23 cellular contexts compared by ENCODE assay signal in the genomic region with DNA sequence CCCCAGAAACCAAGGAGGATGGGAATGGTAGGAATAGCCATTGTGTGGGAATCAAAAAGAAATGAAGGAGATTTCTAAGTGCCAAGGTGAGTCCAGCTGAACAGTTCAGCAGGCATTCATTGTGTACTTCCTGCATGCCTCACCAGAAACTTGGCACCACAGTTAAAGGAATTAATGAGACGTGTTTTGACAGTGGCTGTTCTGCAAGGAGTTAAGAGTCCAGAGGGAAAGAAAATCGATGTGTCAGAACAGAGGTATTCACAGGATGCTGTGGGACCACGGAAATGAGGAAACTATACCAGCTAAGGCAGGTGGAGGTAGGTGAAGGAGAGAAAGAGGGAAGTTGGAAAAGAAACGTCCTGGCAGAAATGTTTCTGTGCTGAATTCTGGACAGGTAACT.
A peak's percentile ranks its signal among the peaks of the same experiment; 100 is the strongest.
DNase-seq lines count a peak whose midpoint lies in the region; ATAC-seq, FAIRE-seq and TF ChIP-seq lines count a peak whose summit lies in the region.
"Had no signal": no experiment of that assay in that cellular context is flagged by ENCODE, and none has a peak within 500 bp of the region (broad histone marks: within the 10 kb centered on the region; RNA-seq: fewer than 3 reads in every experiment).

No MANE protein-coding gene starts in this region.

- H3K79me2 ChIP-seq in PC-9 (ENCODE audit: low read depth) = no peaks in the 10 kb centered on the region
- no peaks in the 10 kb centered on the region for H3K79me2 ChIP-seq in HepG2 (ENCODE audit: insufficient read depth, low read length)

- intact Hi-C loops in PC-9 (cut with micrococcal nuclease; ENCODE audit: unreplicated experiment) = loop anchor here (2.0 kb wide), 1 partner anchor 79 kb away; a partner anchor contains a TSS
- intact Hi-C loops in HepG2 (cut with micrococcal nuclease; ENCODE audit: unreplicated experiment) = no loop called here

- H2AFZ ChIP-seq in PC-9 (no peak overlapping the region), HepG2 (ENCODE audit: low read length) (no peak overlapping the region)

- in situ Hi-C loops in ACHN (cut with HindIII; ENCODE audit: low pct_ligation_motif_present, low pct_unique_long_range_greater_than_20kb, low sequenced_read_pairs) = no loop called here
- in situ Hi-C loops in HepG2 (cut with HindIII; ENCODE audit: extremely low pct_ligation_motif_present, low pct_unique_long_range_greater_than_20kb) = no loop called here

- peak overlapping the region; percentile 67 for H3K27ac Mint-ChIP-seq in T-helper 1 cell treated with Interleukin-12 subunit alpha and Interleukin-12 subunit beta and Interleukin-4 antibody, amounts not matched to agents 30 μg/mL and 1 μg/mL, for 36 hours
- H3K27ac Mint-ChIP-seq in naive thymus-derived CD8-positive, alpha-beta T cell = peak overlapping the region; percentile 18 to 86 (median 74)
- H3K27ac Mint-ChIP-seq: B cell had no signal

- H3K4me3 ChIP-seq in PC-9 (no peak overlapping the region), HepG2 (replicated peaks in 1 of 3; ENCODE audit: insufficient read depth in 1 of 3, low read depth in 2 of 3, low read length in 3 of 3) (no peak overlapping the region)

- H3K27me3 Mint-ChIP-seq in T-helper 1 cell treated with Interleukin-12 subunit alpha and Interleukin-12 subunit beta and Interleukin-4 antibody, amounts not matched to agents 30 μg/mL and 1 μg/mL, for 36 hours (ENCODE audit: low read depth) = no peaks in the 10 kb centered on the region
- H3K27me3 Mint-ChIP-seq in naive thymus-derived CD8-positive, alpha-beta T cell = no peaks in the 10 kb centered on the region

- TF ChIP-seq CTCF in PC-9 (conservative IDR thresholded peaks at IDR 0.05) = no peak
- no peak for TF ChIP-seq CTCF in HepG2 (CRISPR knock-in tag; IDR thresholded peaks at IDR 0.05)

- no peak for TF ChIP-seq EP300 in HepG2 (IDR thresholded peaks at IDR 0.05; ENCODE audit: low read depth in 2 of 2, low read length in 2 of 2)
- no peak for TF ChIP-seq EP300 in HepG2 (CRISPR knock-in tag; IDR thresholded peaks at IDR 0.05; ENCODE audit: borderline replicate concordance)

- CTCF ChIA-PET in PC-9 (lab: Charles Lee) (no interaction called here), HepG2 (lab: Yijun Ruan, JAX; ENCODE audit: low intra/inter-chr PET ratio, low total read pairs) (no interaction called here)

- DNase-seq in T-helper 1 cell (no peak), PC-9 (peak; percentile 30 to 86), astrocyte of the hippocampus (ENCODE audit: low read depth, low spot score) (peak; percentile 82), ACHN (no peak), HepG2 (ENCODE audit: low spot score) (no peak)
- DNase-seq in naive thymus-derived CD8-positive, alpha-beta T cell = no peak
- DNase-seq: activated CD8-positive, alpha-beta memory T cell treated with anti-CD3 and anti-CD28 coated beads for 24 hours; effector CD8-positive, alpha-beta T cell; NCI-H1436; NCI-H2171; NCI-H69; nephron progenitor cell; posterior cingulate gyrus; SHP77; small intestine; stimulated activated CD4-positive, alpha-beta T cell treated with anti-CD3 and anti-CD28 coated beads, Interleukin-4, amount 100 ng/mL, for 1 hour; WERI-Rb-1 had no signal

- TF ChIP-seq RAD21 in HepG2 (CRISPR knock-in tag; IDR thresholded peaks at IDR 0.05) = no peak

- H3K4me1 ChIP-seq in PC-9 (replicated peaks; ENCODE audit: insufficient read depth) (no peaks in the 10 kb centered on the region), HepG2 (ENCODE audit: insufficient read depth, low read length) (no peaks in the 10 kb centered on the region)

- H4K20me1 ChIP-seq in PC-9 (ENCODE audit: insufficient read depth) (no peaks in the 10 kb centered on the region), HepG2 (ENCODE audit: insufficient read depth, low read length) (no peaks in the 10 kb centered on the region)

- H3K4me1 Mint-ChIP-seq in T-helper 1 cell treated with Interleukin-12 subunit alpha and Interleukin-12 subunit beta and Interleukin-4 antibody, amounts not matched to agents 30 μg/mL and 1 μg/mL, for 36 hours (ENCODE audit: low read depth) = peaks cover 55% of the 10 kb centered on the region
- H3K4me1 Mint-ChIP-seq in naive thymus-derived CD8-positive, alpha-beta T cell = peaks cover 30 to 54% (median 47%) of the 10 kb centered on the region in 4 donors
- H3K4me1 Mint-ChIP-seq: nephron progenitor cell had no signal

- H3K9me3 ChIP-seq in PC-9 (ENCODE audit: insufficient read depth, low read depth) (no peaks in the 10 kb centered on the region), HepG2 (ENCODE audit: low read length) (no peaks in the 10 kb centered on the region)

- no peak overlapping the region for H3K9ac ChIP-seq in HepG2 (ENCODE audit: insufficient read depth, low read depth, low read length)

- no peak for ATAC-seq in naive thymus-derived CD8-positive, alpha-beta T cell
- ATAC-seq in GM21576 (IDR thresholded peaks at IDR 0.05; ENCODE audit: unreplicated experiment) (no peak), HepG2 (no peak)

- no peaks in the 10 kb centered on the region for H3F3A ChIP-seq in PC-9 (ENCODE audit: insufficient read depth, low read depth)

- H3K4me2 ChIP-seq in PC-9 = peak overlapping the region; percentile 34; the same call in 1 of the 2 replicates
- H3K4me2 ChIP-seq in HepG2 (ENCODE audit: low read depth, low read length) = no peak overlapping the region

- no peak for TF ChIP-seq POLR2A in HepG2 (IDR thresholded peaks at IDR 0.05; ENCODE audit: insufficient read depth in 1 of 2, low read depth in 2 of 2, low read length in 2 of 2)

- H3K36me3 Mint-ChIP-seq in T-helper 1 cell treated with Interleukin-12 subunit alpha and Interleukin-12 subunit beta and Interleukin-4 antibody, amounts not matched to agents 30 μg/mL and 1 μg/mL, for 36 hours (ENCODE audit: low read depth) = peaks cover 54% of the 10 kb centered on the region
- H3K36me3 Mint-ChIP-seq in naive thymus-derived CD8-positive, alpha-beta T cell = peaks cover 20 to 72% (median 38%) of the 10 kb centered on the region in 3 donors

- 6% methylated on average over 4 of the region's 4 CpGs for WGBS in HepG2 (ENCODE audit: low lambda C conversion rate)

- no peak for FAIRE-seq in HepG2 (lab: Jason Lieb, UNC)
- FAIRE-seq: astrocyte, D721Med, small intestine had no signal

- H3K9me2 ChIP-seq in PC-9 (ENCODE audit: insufficient read depth) = no peaks in the 10 kb centered on the region

- BruUV-seq in PC-9 (replicated peaks; lab: Mats Ljungman, UMichigan) (no TSS peak), HepG2 (replicated peaks; lab: Mats Ljungman, UMichigan) (no TSS peak)

- H3K27me3 ChIP-seq in PC-9 (ENCODE audit: insufficient read depth, low read depth) (no peaks in the 10 kb centered on the region), HepG2 (ENCODE audit: control insufficient read depth in 1 of 2, insufficient read depth in 2 of 2, low read length in 2 of 2) (peaks cover 0 to 6% of the 10 kb centered on the region in 2 experiments; a peak in 2 of 5 replicates)

- H3K27ac ChIP-seq in PC-9 (peak overlapping the region; percentile 57), HepG2 (ENCODE audit: extremely low read length, insufficient read depth, low read length) (no peak overlapping the region)
- H3K27ac ChIP-seq: 22Rv1, WERI-Rb-1 had no signal

- POLR2A ChIA-PET in PC-9 (lab: Charles Lee; ENCODE audit: unreplicated experiment) = interaction anchor here (0.7 kb wide), 1 partner anchor 95 kb away, joined by 3 read pairs; no protein-coding TSS in a partner anchor
- POLR2A ChIA-PET in naive thymus-derived CD8-positive, alpha-beta T cell (lab: Charles Lee) = no interaction called here
- POLR2A ChIA-PET in HepG2 (lab: Yijun Ruan, JAX) = no interaction called here

- H3K9me3 Mint-ChIP-seq in T-helper 1 cell treated with Interleukin-12 subunit alpha and Interleukin-12 subunit beta and Interleukin-4 antibody, amounts not matched to agents 30 μg/mL and 1 μg/mL, for 36 hours = peaks cover 11% of the 10 kb centered on the region
- peaks cover 0 to 8% (median 0%) of the 10 kb centered on the region in 9 donors for H3K9me3 Mint-ChIP-seq in naive thymus-derived CD8-positive, alpha-beta T cell
- H3K9me3 Mint-ChIP-seq: nephron progenitor cell had no signal

- no peak overlapping the region for H3K4me3 Mint-ChIP-seq in T-helper 1 cell treated with Interleukin-12 subunit alpha and Interleukin-12 subunit beta and Interleukin-4 antibody, amounts not matched to agents 30 μg/mL and 1 μg/mL, for 36 hours
- no peak overlapping the region for H3K4me3 Mint-ChIP-seq in naive thymus-derived CD8-positive, alpha-beta T cell
- H3K4me3 Mint-ChIP-seq: B cell, nephron progenitor cell had no signal

- no peaks in the 10 kb centered on the region for H3K36me3 ChIP-seq in PC-9 (ENCODE audit: low read depth)
- no peaks in the 10 kb centered on the region for H3K36me3 ChIP-seq in HepG2 (replicated peaks in 1 of 2; ENCODE audit: control insufficient read depth in 1 of 2, insufficient read depth in 2 of 2, low read length in 2 of 2)
- H3K36me3 ChIP-seq: WERI-Rb-1 had no signal

TF ChIP-seq in HepG2, 621 proteins besides CTCF, POLR2A, EP300 and RAD21 (continues in another document):
- TF ChIP-seq SETDB1 (CRISPR knock-in tag; IDR thresholded peaks at IDR 0.05; ENCODE audit: borderline replicate concordance) (no peak), ZNF567 (CRISPR knock-in tag; IDR thresholded peaks at IDR 0.05; ENCODE audit: borderline replicate concordance) (no peak), ZNF788 (CRISPR knock-in tag; IDR thresholded peaks at IDR 0.05; ENCODE audit: borderline replicate concordance) (no peak), ZNF484 (CRISPR knock-in tag; IDR thresholded peaks at IDR 0.05; ENCODE audit: borderline replicate concordance, low read depth) (no peak), NFIC (IDR thresholded peaks at IDR 0.05; ENCODE audit: low read length) (no peak), TCF7L2 (IDR thresholded peaks at IDR 0.05; ENCODE audit: low read depth, low read length) (no peak)
- TF ChIP-seq, protein P1, sequence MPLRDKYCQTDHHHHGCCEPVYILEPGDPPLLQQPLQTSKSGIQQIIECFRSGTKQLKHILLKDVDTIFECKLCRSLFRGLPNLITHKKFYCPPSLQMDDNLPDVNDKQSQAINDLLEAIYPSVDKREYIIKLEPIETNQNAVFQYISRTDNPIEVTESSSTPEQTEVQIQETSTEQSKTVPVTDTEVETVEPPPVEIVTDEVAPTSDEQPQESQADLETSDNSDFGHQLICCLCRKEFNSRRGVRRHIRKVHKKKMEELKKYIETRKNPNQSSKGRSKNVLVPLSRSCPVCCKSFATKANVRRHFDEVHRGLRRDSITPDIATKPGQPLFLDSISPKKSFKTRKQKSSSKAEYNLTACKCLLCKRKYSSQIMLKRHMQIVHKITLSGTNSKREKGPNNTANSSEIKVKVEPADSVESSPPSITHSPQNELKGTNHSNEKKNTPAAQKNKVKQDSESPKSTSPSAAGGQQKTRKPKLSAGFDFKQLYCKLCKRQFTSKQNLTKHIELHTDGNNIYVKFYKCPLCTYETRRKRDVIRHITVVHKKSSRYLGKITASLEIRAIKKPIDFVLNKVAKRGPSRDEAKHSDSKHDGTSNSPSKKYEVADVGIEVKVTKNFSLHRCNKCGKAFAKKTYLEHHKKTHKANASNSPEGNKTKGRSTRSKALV (CRISPR knock-in tag; IDR thresholded peaks at IDR 0.05) = no peak

Comparison
In these comparisons a context has a peak if more than half of its experiments do, and no peak if none do; other contexts are left out.
1. DNase-seq: peak in PC-9 (2 of 2) and astrocyte of the hippocampus (single experiment); none in T-helper 1 cell (0 of 5), naive thymus-derived CD8-positive, alpha-beta T cell (0 of 10), ACHN (single experiment) and HepG2 (single experiment).